8 cellular contexts compared by ENCODE assay signal in the genomic region with DNA sequence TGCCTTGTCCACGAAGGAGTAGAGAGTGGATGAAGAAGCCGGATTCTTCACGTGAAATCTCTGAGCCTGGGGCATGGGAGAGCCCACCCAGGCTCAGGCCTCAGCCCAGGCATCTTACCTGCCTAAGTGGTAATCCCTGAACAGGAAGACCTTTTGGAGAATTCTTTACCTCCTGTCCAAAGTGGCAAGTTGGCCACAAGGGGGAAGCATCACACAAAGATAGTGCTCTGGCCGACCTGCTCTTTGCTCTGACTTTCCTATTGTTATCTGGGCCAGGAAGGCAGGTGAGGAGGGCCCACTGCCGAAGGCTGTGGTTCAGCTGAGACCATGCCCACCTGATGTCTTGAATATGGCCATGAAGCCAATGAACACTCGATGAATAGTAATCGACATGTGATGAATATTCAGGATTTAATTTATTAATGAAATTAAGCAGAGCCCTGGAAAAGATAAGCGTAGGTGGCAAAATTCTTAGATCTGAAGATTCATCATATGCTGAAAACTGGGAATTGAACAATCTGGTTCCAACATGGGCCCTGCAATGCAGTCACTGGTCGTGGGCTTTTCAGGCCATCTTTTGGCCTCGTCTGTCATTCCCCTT.
DNase-seq lines count a peak whose midpoint lies in the region; ATAC-seq and TF ChIP-seq lines count a peak whose summit lies in the region.

No MANE protein-coding gene starts in this region.

- no peak overlapping the region for H3K27ac ChIP-seq in HEK293 (ENCODE audit: extremely low read depth, low read depth, low read length)

- TF ChIP-seq CTCF in GM12874 (IDR thresholded peaks at IDR 0.05; ENCODE audit: insufficient read depth, low read depth, low read length) (peak; percentile 73), HEK293 (tag by site-specific recombination; IDR thresholded peaks at IDR 0.05) (no peak)

- peaks cover 2% of the 10 kb centered on the region; the same call in 1 of the 2 replicates for H3K27me3 ChIP-seq in MG63
- peaks cover 8% of the 10 kb centered on the region for H3K27me3 ChIP-seq in adipocyte (replicated peaks; ENCODE audit: control insufficient read depth, insufficient read depth, low read length)

- peak; percentile 73 to 75 for ATAC-seq in left cardiac atrium

- H3K36me3 ChIP-seq in HEK293 (ENCODE audit: control insufficient read depth in 2 of 2, insufficient read depth in 1 of 2, low read length in 2 of 2) (no peaks in the 10 kb centered on the region), MG63 (no peaks in the 10 kb centered on the region), adipocyte (ENCODE audit: control insufficient read depth, insufficient read depth, low read length, severe bottlenecking) (no peaks in the 10 kb centered on the region)

- POLR2A ChIA-PET in HEK293 (lab: Yijun Ruan, JAX), result no interaction called here

- H3K4me1 ChIP-seq in HEK293 (ENCODE audit: control insufficient read depth, insufficient read depth, low read length), result no peaks in the 10 kb centered on the region
- no peaks in the 10 kb centered on the region for H3K4me1 ChIP-seq in adipocyte (ENCODE audit: control insufficient read depth, insufficient read depth, low read length)

- DNase-seq in MG63, result peak; percentile 74
- DNase-seq in RPMI8226, result peak; percentile 69
- peak; percentile 88 for DNase-seq in adipocyte (ENCODE audit: low read depth)
- peak; percentile 64 for DNase-seq in left cardiac atrium
- peak; percentile 64 for DNase-seq in putamen (ENCODE audit: low spot score)
- no peak for DNase-seq in GOT3 (lab: John Stamatoyannopoulos, UW)

- intact Hi-C loops in left cardiac atrium (cut with DNase I), result loop anchor here (5.0 to 10.0 kb wide), 4 partner anchors 119 to 642 kb away; no protein-coding TSS in a partner anchor

- H3K4me3 ChIP-seq in HEK293 (ENCODE audit: low read depth, low read length) (no peak overlapping the region), MG63 (no peak overlapping the region), adipocyte (ENCODE audit: low read length) (no peak overlapping the region)

- H3K9me3 ChIP-seq in HEK293 (ENCODE audit: control insufficient read depth, insufficient read depth, low read depth, low read length) (no peaks in the 10 kb centered on the region), MG63 (no peaks in the 10 kb centered on the region), adipocyte (ENCODE audit: control insufficient read depth, low read length) (no peaks in the 10 kb centered on the region)

- no peak overlapping the region for H3K9ac ChIP-seq in adipocyte (ENCODE audit: low read length)

- CTCF ChIA-PET in HEK293 (lab: Yijun Ruan, JAX), result interaction anchor here (0.5 to 2.0 kb wide), 8 partner anchors 13 to 639 kb away, joined by 3 to 10 read pairs (median 4); no protein-coding TSS in a partner anchor

TF ChIP-seq in HEK293, 187 proteins besides CTCF, POLR2A, EP300 and RAD21:
- TF ChIP-seq ZBTB17 (tag by site-specific recombination; IDR thresholded peaks at IDR 0.05) (0 out of 2 replicates have a peak, but pooled peaks have one; percentile 20), ZNF660 (tag by site-specific recombination; IDR thresholded peaks at IDR 0.05) (0 out of 2 replicates have a peak, but pooled peaks have one; percentile 15), ZNF658 (tag by site-specific recombination; IDR thresholded peaks at IDR 0.05) (no peak), ZNF692 (tag by site-specific recombination; IDR thresholded peaks at IDR 0.05) (0 out of 2 replicates have a peak, but pooled peaks have one; percentile 41), ZNF654 (tag by site-specific recombination; IDR thresholded peaks at IDR 0.05; ENCODE audit: low read depth) (peak; percentile 70)
